15 cellular contexts compared by ENCODE assay signal in the genomic region with DNA sequence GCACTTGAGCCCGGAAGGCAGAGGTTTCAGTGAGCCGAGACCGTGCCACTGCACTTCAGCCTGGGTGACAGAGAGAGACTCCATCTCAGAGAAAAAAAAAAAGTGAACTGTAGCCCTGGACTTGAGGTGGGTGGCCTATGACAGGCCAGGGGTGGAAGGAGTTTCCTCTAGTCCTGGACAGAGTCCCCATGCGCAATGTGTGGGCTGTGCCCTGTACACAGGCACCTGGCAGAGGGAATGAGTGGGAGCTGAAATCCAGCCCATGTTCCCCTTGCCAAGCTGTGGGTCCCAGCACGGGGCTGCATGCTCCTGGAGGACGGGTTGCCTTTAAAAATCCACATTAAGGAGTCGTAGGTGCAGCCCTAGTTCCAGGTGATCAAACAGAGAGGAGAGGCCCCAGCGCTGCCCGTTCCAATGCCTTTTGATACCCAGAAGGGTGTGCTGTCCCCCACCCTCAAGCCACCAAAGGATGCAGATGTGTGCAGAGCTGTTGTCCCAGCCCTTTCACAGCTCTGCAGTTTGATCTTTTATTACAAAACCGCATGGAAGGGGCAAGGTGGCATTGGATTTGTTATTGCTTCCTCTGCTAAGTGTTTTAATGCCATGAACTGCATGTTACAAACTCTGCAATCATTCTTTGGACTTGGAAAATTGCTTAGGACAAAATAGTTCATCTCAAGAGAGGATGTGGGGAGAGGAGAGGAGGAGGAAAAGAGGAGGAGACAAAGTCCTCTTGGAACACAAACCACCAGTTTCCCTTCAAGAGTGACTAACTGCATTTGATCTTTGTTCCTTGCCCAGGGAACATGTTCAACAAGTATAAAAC. TPM values are rescaled to one million over a fixed set of nuclear protein-coding genes. Genes with fewer than 3 reads are reported as not detected.
DNase-seq lines count a peak whose midpoint lies in the region; ATAC-seq, FAIRE-seq and TF ChIP-seq lines count a peak whose summit lies in the region.
"Had no signal": no experiment of that assay in that cellular context is flagged by ENCODE, and none has a peak within 500 bp of the region (broad histone marks: within the 10 kb centered on the region; RNA-seq: fewer than 3 reads in every experiment).

No MANE protein-coding gene starts in this region.

- no peak overlapping the region for H3K4me3 Mint-ChIP-seq in chondrocyte (ENCODE audit: unreplicated experiment)
- H3K4me3 Mint-ChIP-seq: activated CD8-positive, alpha-beta T cell treated with anti-CD3 and anti-CD28 coated beads, Interleukin-2, amount 10 ng/mL, durations not matched to agents 7 days and 5 days; activated naive CD4-positive, alpha-beta T cell treated with anti-CD3 and anti-CD28 coated beads, Interleukin-2, amount 50 U/mL, for 24 hours; CD4-positive, alpha-beta T cell; GM23338 had no signal

- peak overlapping the region in 1 of 2 donors; percentile 23 for H3K27ac ChIP-seq in kidney (ENCODE audit: low read depth in 2 of 2, low read length in 2 of 2)
- peak overlapping the region in 14 of 21 experiments; percentile 3 to 78 (median 38) for H3K27ac ChIP-seq in skin epidermis

- intact Hi-C loops in kidney (cut with DNase I) = no loop called here

- H3K4me3 ChIP-seq in Loucy (ENCODE audit: low read length, poor library complexity, severe bottlenecking) (peak overlapping the region; percentile 75), kidney (ENCODE audit: low read length in 2 of 2) (no peak overlapping the region), skin epidermis (no peak overlapping the region)
- H3K4me3 ChIP-seq: GM23338 had no signal

- H3K9me3 ChIP-seq in Loucy (ENCODE audit: insufficient read depth, low read depth, low read length) (no peaks in the 10 kb centered on the region), kidney (ENCODE audit: control insufficient read depth in 1 of 2, low read length in 2 of 2) (no peaks in the 10 kb centered on the region)

- no peaks in the 10 kb centered on the region for H3K79me2 ChIP-seq in Loucy (ENCODE audit: insufficient read depth, low read length)

- FAIRE-seq in kidney (lab: Jason Lieb, UNC) = peak; percentile 46

- no peaks in the 10 kb centered on the region for H3F3A ChIP-seq in Loucy (ENCODE audit: low read depth)

- H3K4me2 ChIP-seq in Loucy (ENCODE audit: low read depth, low read length, poor library complexity, severe bottlenecking) = peak overlapping the region; percentile 90
- H3K4me2 ChIP-seq: GM23338 had no signal

- no peak for ATAC-seq in HG03097 (IDR thresholded peaks at IDR 0.05; ENCODE audit: low FRiP score, unreplicated experiment)
- ATAC-seq: activated CD8-positive, alpha-beta T cell treated with anti-CD3 and anti-CD28 coated beads, Interleukin-2, amount 10 ng/mL, durations not matched to agents 7 days and 5 days; Panc1 had no signal

- H3K9ac ChIP-seq in Loucy (ENCODE audit: low read depth, low read length, poor library complexity, severe bottlenecking) (peak overlapping the region; percentile 75), kidney (ENCODE audit: low read length in 2 of 2) (no peak overlapping the region)

- H3K27me3 Mint-ChIP-seq in chondrocyte (ENCODE audit: low read depth) = peaks cover 10% of the 10 kb centered on the region
- H3K27me3 Mint-ChIP-seq: activated naive CD4-positive, alpha-beta T cell treated with anti-CD3 and anti-CD28 coated beads, Interleukin-2, amount 50 U/mL, for 24 hours; CD4-positive, alpha-beta T cell had no signal

- peaks cover 16% of the 10 kb centered on the region for H3K4me1 ChIP-seq in Loucy (ENCODE audit: insufficient read depth, low read length, poor library complexity, severe bottlenecking)
- peaks cover 0 to 8% of the 10 kb centered on the region in 2 donors for H3K4me1 ChIP-seq in kidney (ENCODE audit: control insufficient read depth in 1 of 2, insufficient read depth in 1 of 2, low read depth in 1 of 2, low read length in 2 of 2)

- peak overlapping the region; percentile 9 for H3K27ac Mint-ChIP-seq in chondrocyte (ENCODE audit: unreplicated experiment)
- H3K27ac Mint-ChIP-seq: activated CD8-positive, alpha-beta T cell treated with anti-CD3 and anti-CD28 coated beads, Interleukin-2, amount 10 ng/mL, durations not matched to agents 7 days and 5 days; activated naive CD4-positive, alpha-beta T cell treated with anti-CD3 and anti-CD28 coated beads, Interleukin-2, amount 50 U/mL, for 24 hours; CD4-positive, alpha-beta T cell; GM23338 had no signal

- H3K9me2 ChIP-seq in Loucy (replicated peaks; ENCODE audit: low read depth, low read length) = no peaks in the 10 kb centered on the region

- no peaks in the 10 kb centered on the region for H3K36me3 Mint-ChIP-seq in chondrocyte (ENCODE audit: low read depth)
- H3K36me3 Mint-ChIP-seq: activated naive CD4-positive, alpha-beta T cell treated with anti-CD3 and anti-CD28 coated beads, Interleukin-2, amount 50 U/mL, for 24 hours had no signal

- peak overlapping the region; percentile 86 for H2AFZ ChIP-seq in Loucy (ENCODE audit: low read length)
- H2AFZ ChIP-seq: GM23338 had no signal

- DNase-seq in chondrocyte (ENCODE audit: low spot score) = no peak
- DNase-seq in kidney = no peak
- no peak for DNase-seq in NCI-H187 (lab: John Stamatoyannopoulos, UW)
- DNase-seq in NCI-H510A treated with DMSO at 0.1 percent for 48 hours (lab: John Stamatoyannopoulos, UW) = no peak
- DNase-seq in AG08395 (ENCODE audit: low spot score) = no peak
- DNase-seq: activated CD8-positive, alpha-beta T cell treated with anti-CD3 and anti-CD28 coated beads, Interleukin-2, amount 10 ng/mL, durations not matched to agents 7 days and 5 days; CD4-positive, alpha-beta T cell; stimulated activated CD4-positive, alpha-beta T cell treated with anti-CD3 and anti-CD28 coated beads, Interleukin-15, amount 100 ng/mL, for 24 hours; stimulated activated CD8-positive, alpha-beta memory T cell treated with anti-CD3 and anti-CD28 coated beads, Interleukin-4, amount 100 ng/mL, for 48 hours had no signal

- H4K20me1 ChIP-seq in Loucy (ENCODE audit: insufficient read depth, low read length, poor library complexity, severe bottlenecking) = no peaks in the 10 kb centered on the region

- H3K4me1 Mint-ChIP-seq in chondrocyte (ENCODE audit: low read depth) = peaks cover 35% of the 10 kb centered on the region

- no peaks in the 10 kb centered on the region for H3K9me3 Mint-ChIP-seq in chondrocyte (ENCODE audit: low read depth)
- H3K9me3 Mint-ChIP-seq: activated naive CD4-positive, alpha-beta T cell treated with anti-CD3 and anti-CD28 coated beads, Interleukin-2, amount 50 U/mL, for 24 hours; CD4-positive, alpha-beta T cell; GM23338 had no signal

- TF ChIP-seq CTCF in Loucy (conservative IDR thresholded peaks at IDR 0.05; ENCODE audit: low read length) (peak; percentile 47), chondrocyte (IDR thresholded peaks at IDR 0.05) (no peak), kidney (IDR thresholded peaks at IDR 0.05; ENCODE audit: borderline replicate concordance, extremely low read depth, insufficient read depth) (no peak)

- H3K27me3 ChIP-seq in Loucy (ENCODE audit: insufficient read depth, low read length, poor library complexity, severe bottlenecking) = no peaks in the 10 kb centered on the region

- H3K36me3 ChIP-seq in Loucy (ENCODE audit: insufficient read depth, low read length) = no peaks in the 10 kb centered on the region
- H3K36me3 ChIP-seq in kidney (ENCODE audit: control insufficient read depth in 1 of 2, insufficient read depth in 2 of 2, low read length in 2 of 2) = no peaks in the 10 kb centered on the region

RNA-seq across cellular contexts. Expression of a gene that starts 38.0 kb away (rescaled TPM):
- total RNA-seq in chondrocyte = 42.8 to 47.5 TPM (median 44.1 TPM) in 3 replicates
- total RNA-seq in kidney = 17.0 TPM
- polyA plus RNA-seq in kidney (ENCODE audit: insufficient read depth, low read depth, low replicate concordance) = 8.8 TPM
